In the genomic region with DNA sequence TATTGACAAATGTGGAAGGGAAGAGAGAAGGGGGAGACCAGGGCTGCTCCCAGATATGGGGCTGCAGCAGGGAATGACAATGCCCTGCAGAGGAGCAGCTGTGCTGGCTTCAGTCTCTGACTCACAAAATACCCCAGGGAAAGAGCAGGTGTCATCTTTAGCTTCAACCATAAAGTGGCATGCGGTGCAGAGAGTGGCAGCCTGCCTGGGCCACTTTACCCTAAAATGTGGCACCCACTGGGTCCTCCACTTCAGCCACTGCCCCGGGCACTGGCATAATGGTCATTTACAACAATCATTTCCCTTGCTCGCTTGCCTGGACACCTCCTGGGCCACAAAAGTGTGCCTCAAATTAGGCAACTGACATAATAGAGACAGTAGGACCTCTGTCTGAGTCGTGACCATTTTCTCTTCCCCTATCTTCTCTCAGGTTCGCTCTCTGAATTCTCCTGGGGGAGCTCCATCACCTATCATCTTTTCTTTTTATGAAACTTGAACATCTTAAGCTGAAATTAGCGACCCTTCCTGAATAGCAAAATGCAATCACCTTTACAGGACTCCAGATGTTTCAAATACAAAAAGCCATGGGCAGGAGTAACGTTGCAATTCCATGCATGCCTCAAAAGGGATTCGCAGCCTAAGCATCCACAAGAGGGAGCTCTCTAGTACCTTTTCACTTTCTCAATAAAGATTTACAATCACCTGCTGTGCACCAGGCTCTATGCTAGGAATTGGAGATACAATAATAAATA, we compare ENCODE assay signal across 8 cellular contexts.
DNase-seq lines count a peak whose midpoint lies in the region; ATAC-seq, FAIRE-seq and TF ChIP-seq lines count a peak whose summit lies in the region.

No MANE protein-coding gene starts in this region.

- TF ChIP-seq POLR2A in thyroid gland (IDR thresholded peaks at IDR 0.05): no peak

- DNase-seq in activated CD4-positive, alpha-beta T cell treated with anti-CD3 and anti-CD28 coated beads for 4 hours: peak; percentile 4 to 6
- DNase-seq in activated CD4-positive, alpha-beta T cell treated with anti-CD3 and anti-CD28 coated beads for 1 hour: no peak
- peak; percentile 36 for DNase-seq in NCI-H524 treated with DMSO at 0.1 percent for 48 hours (lab: John Stamatoyannopoulos, UW)
- peak; percentile 6 for DNase-seq in astrocyte (ENCODE audit: low read depth)
- DNase-seq in kidney: no peak
- DNase-seq in thyroid gland: peak; percentile 12 to 18

- no peak overlapping the region for H3K4me3 Mint-ChIP-seq in astrocyte (ENCODE audit: unreplicated experiment)

- no peaks in the 10 kb centered on the region for H3K4me1 Mint-ChIP-seq in astrocyte (ENCODE audit: low read depth, unreplicated experiment)

- H3K27ac ChIP-seq in astrocyte (ENCODE audit: low read depth, low read length) (no peak overlapping the region), kidney (ENCODE audit: low read depth in 2 of 2, low read length in 2 of 2) (no peak overlapping the region), thyroid gland (no peak overlapping the region)

- no peak overlapping the region for H3K27ac Mint-ChIP-seq in astrocyte (ENCODE audit: unreplicated experiment)

- no peaks in the 10 kb centered on the region for H3K36me3 Mint-ChIP-seq in astrocyte (ENCODE audit: low read depth, unreplicated experiment)

- H2AFZ ChIP-seq in astrocyte (ENCODE audit: low read depth, low read length): no peak overlapping the region

- H3K4me2 ChIP-seq in astrocyte (ENCODE audit: low read length): no peak overlapping the region

- H3K36me3 ChIP-seq in astrocyte (ENCODE audit: insufficient read depth, low read length) (no peaks in the 10 kb centered on the region), kidney (ENCODE audit: control insufficient read depth in 1 of 2, insufficient read depth in 2 of 2, low read length in 2 of 2) (no peaks in the 10 kb centered on the region), thyroid gland (no peaks in the 10 kb centered on the region)

- H4K20me1 ChIP-seq in astrocyte (ENCODE audit: insufficient read depth, low read length): no peaks in the 10 kb centered on the region

- peak; percentile 69 for TF ChIP-seq CTCF in astrocyte (IDR thresholded peaks at IDR 0.05; ENCODE audit: insufficient read depth, low read depth, low read length)
- peak; percentile 60 for TF ChIP-seq CTCF in kidney (IDR thresholded peaks at IDR 0.05; ENCODE audit: borderline replicate concordance, extremely low read depth, insufficient read depth)
- TF ChIP-seq CTCF in thyroid gland (IDR thresholded peaks at IDR 0.05): peak in 5 of 6 experiments; percentile 26 to 75 (median 37)

- H3K9ac ChIP-seq in astrocyte (ENCODE audit: low read length) (no peak overlapping the region), kidney (ENCODE audit: low read length in 2 of 2) (no peak overlapping the region)

- H3K4me1 ChIP-seq in astrocyte (ENCODE audit: insufficient read depth, low read length) (no peaks in the 10 kb centered on the region), kidney (ENCODE audit: control insufficient read depth in 1 of 2, insufficient read depth in 1 of 2, low read depth in 1 of 2, low read length in 2 of 2) (no peaks in the 10 kb centered on the region), thyroid gland (no peaks in the 10 kb centered on the region)

- intact Hi-C loops in kidney (cut with DNase I) (no loop called here), thyroid gland (cut with DNase I) (no loop called here)

- no peaks in the 10 kb centered on the region for H3K79me2 ChIP-seq in astrocyte (ENCODE audit: insufficient read depth, low read length)

- H3K9me3 ChIP-seq in astrocyte (ENCODE audit: insufficient read depth, low read depth, low read length) (no peaks in the 10 kb centered on the region), kidney (ENCODE audit: control insufficient read depth in 1 of 2, low read length in 2 of 2) (no peaks in the 10 kb centered on the region), thyroid gland (no peaks in the 10 kb centered on the region)

- FAIRE-seq in astrocyte (lab: Jason Lieb, UNC) (no peak), kidney (lab: Jason Lieb, UNC) (no peak)

- no peaks in the 10 kb centered on the region for H3K9me3 Mint-ChIP-seq in astrocyte (ENCODE audit: unreplicated experiment)

- no peaks in the 10 kb centered on the region for H3K27me3 ChIP-seq in astrocyte (ENCODE audit: insufficient read depth, low read length)
- no peaks in the 10 kb centered on the region for H3K27me3 ChIP-seq in thyroid gland

- 40 to 42% methylated on average over 8 of the region's 8 CpGs for WGBS in thyroid gland, 2 donors

- ATAC-seq in GM21515 (IDR thresholded peaks at IDR 0.05; ENCODE audit: unreplicated experiment) (peak; percentile 77), HG03575 (IDR thresholded peaks at IDR 0.05; ENCODE audit: extremely low read depth, insufficient number of reproducible peaks, low FRiP score, unreplicated experiment) (peak; percentile 47)

- peaks cover 14% of the 10 kb centered on the region for H3K27me3 Mint-ChIP-seq in astrocyte (ENCODE audit: low read depth, unreplicated experiment)

- no peak overlapping the region for H3K4me3 ChIP-seq in astrocyte (ENCODE audit: insufficient read depth, low read depth, low read length)
- no peak overlapping the region for H3K4me3 ChIP-seq in kidney (ENCODE audit: low read length in 2 of 2)
- H3K4me3 ChIP-seq in thyroid gland (replicated peaks in 1 of 3): no peak overlapping the region

Comparison
In these comparisons a context has a peak if more than half of its experiments do, and no peak if none do; other contexts are left out.
1. DNase-seq: peak in activated CD4-positive, alpha-beta T cell treated with anti-CD3 and anti-CD28 coated beads for 4 hours (2 of 2), NCI-H524 treated with DMSO at 0.1 percent for 48 hours (single experiment), astrocyte (single experiment) and thyroid gland (2 of 2); none in activated CD4-positive, alpha-beta T cell treated with anti-CD3 and anti-CD28 coated beads for 1 hour (single experiment) and kidney (single experiment).
2. Peak in every context shown above with its lines, with median percentiles within 50 percentile points of each other: CTCF ChIP-seq.